9 cellular contexts compared by ENCODE assay signal in the genomic region with DNA sequence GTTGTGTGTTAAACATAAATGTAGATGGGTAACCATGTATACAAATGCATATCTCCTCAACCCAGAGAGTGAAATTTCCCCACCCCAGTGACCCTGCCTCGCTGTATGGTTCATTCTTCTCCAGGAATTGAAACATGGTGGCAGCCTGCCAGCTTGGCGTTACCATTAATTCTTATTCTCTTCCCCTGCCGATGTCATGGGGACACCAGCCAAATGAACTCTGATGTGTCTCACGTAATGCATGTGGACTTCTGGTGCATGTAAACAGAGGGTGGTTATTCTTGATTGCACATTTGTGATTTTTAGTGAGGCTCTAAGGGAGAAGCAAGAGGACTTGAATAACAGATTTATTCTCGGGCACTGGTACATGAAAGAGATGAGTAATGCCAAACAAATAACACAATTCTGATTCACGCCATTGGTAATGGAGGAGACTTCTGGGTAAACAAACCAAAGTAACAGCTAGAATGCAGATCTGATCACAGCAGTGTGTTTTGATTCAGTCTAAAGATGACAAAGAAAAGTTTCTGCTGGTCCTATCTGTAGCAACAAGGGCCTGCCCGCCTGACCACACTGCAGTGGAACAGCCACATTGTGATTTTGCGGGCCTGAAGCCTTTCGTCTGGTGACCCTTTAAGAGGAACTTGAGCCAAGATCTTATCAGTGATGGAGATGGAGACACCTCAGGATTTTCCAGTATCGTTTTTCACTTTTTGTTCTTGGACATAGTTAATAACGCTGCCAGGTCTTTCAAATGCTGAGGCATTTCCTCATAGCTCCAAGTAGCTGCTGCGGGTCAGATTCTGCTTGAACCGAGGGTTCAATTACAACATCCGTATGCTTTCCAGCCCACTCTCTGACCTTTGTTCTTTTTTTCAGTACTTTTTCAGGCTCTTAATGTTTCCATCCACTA.
DNase-seq lines count a peak whose midpoint lies in the region; ATAC-seq, FAIRE-seq and TF ChIP-seq lines count a peak whose summit lies in the region.
"Had no signal": no experiment of that assay in that cellular context is flagged by ENCODE, and none has a peak within 500 bp of the region (broad histone marks: within the 10 kb centered on the region; RNA-seq: fewer than 3 reads in every experiment).

No MANE protein-coding gene starts in this region.

- no peaks in the 10 kb centered on the region for H4K20me1 ChIP-seq in HepG2 (ENCODE audit: insufficient read depth, low read length)
- H4K20me1 ChIP-seq: BLaER1 had no signal

- H3K36me3 Mint-ChIP-seq in MCF 10A (ENCODE audit: insufficient read depth, unreplicated experiment) (peaks cover 23% of the 10 kb centered on the region), type B pancreatic cell (peaks cover 13% of the 10 kb centered on the region)

- H3K27me3 ChIP-seq in HepG2 (ENCODE audit: control insufficient read depth in 1 of 2, insufficient read depth in 2 of 2, low read length in 2 of 2) = no peaks in the 10 kb centered on the region
- H3K27me3 ChIP-seq: BLaER1 had no signal

- TF ChIP-seq POLR2A in HepG2 (IDR thresholded peaks at IDR 0.05; ENCODE audit: insufficient read depth in 1 of 2, low read depth in 2 of 2, low read length in 2 of 2) = 0 out of 4 replicates have a peak, but pooled peaks of 1 of the 2 experiments have one; percentile 19

- no peak for TF ChIP-seq CTCF in MCF 10A (IDR thresholded peaks at IDR 0.05; ENCODE audit: unreplicated experiment)
- TF ChIP-seq CTCF in HepG2 (CRISPR knock-in tag; IDR thresholded peaks at IDR 0.05) = no peak
- TF ChIP-seq CTCF in type B pancreatic cell (conservative IDR thresholded peaks at IDR 0.05) = no peak

- H3K4me1 ChIP-seq in HepG2 (ENCODE audit: insufficient read depth, low read length) = peaks cover 58% of the 10 kb centered on the region

- peak; percentile 18 for DNase-seq in NCI-H146 (lab: John Stamatoyannopoulos, UW)
- no peak for DNase-seq in NCI-H146 treated with DMSO at 0.1 percent for 48 hours (lab: John Stamatoyannopoulos, UW; ENCODE audit: unreplicated experiment)
- DNase-seq in MCF 10A (ENCODE audit: unreplicated experiment) = peak; percentile 93
- peak; percentile 96 for DNase-seq in HepG2 (ENCODE audit: low spot score)
- DNase-seq in type B pancreatic cell (ENCODE audit: extremely low spot score, unreplicated experiment) = no peak
- no peak for DNase-seq in stimulated activated CD4-positive, alpha-beta T cell treated with anti-CD3 and anti-CD28 coated beads, Interleukin-4, amount 100 ng/mL, for 1 hour
- no peak for DNase-seq in cortex of kidney (lab: John Stamatoyannopoulos, UW)

- H3K4me2 ChIP-seq in HepG2 (ENCODE audit: low read depth, low read length) = peak overlapping the region; percentile 74
- H3K4me2 ChIP-seq: BLaER1 had no signal

- H3K4me1 Mint-ChIP-seq in MCF 10A (ENCODE audit: insufficient read depth, unreplicated experiment) = peaks cover 30% of the 10 kb centered on the region
- H3K4me1 Mint-ChIP-seq in type B pancreatic cell (ENCODE audit: unreplicated experiment) = peaks cover 42% of the 10 kb centered on the region

- H3K27ac ChIP-seq in HepG2 (ENCODE audit: extremely low read length, insufficient read depth, low read length) = peak overlapping the region; percentile 83
- H3K27ac ChIP-seq: BLaER1 had no signal

- no peaks in the 10 kb centered on the region for H3K27me3 Mint-ChIP-seq in MCF 10A (ENCODE audit: insufficient read depth, unreplicated experiment)
- H3K27me3 Mint-ChIP-seq in type B pancreatic cell = no peaks in the 10 kb centered on the region

- peak overlapping the region; percentile 56 for H3K4me3 Mint-ChIP-seq in MCF 10A (ENCODE audit: unreplicated experiment)
- H3K4me3 Mint-ChIP-seq in type B pancreatic cell = peak overlapping the region; percentile 1

- FAIRE-seq in HepG2 (lab: Jason Lieb, UNC) = peak; percentile 95

- ATAC-seq in HepG2 (peak; percentile 88), GM21825 (IDR thresholded peaks at IDR 0.05; ENCODE audit: unreplicated experiment) (no peak)

- peak overlapping the region; percentile 2 to 45 (median 3); a peak in 3 of 6 replicates for H3K4me3 ChIP-seq in HepG2 (replicated peaks in 1 of 3; ENCODE audit: insufficient read depth in 1 of 3, low read depth in 2 of 3, low read length in 3 of 3)
- H3K4me3 ChIP-seq: BLaER1 had no signal

- intact Hi-C loops in MCF 10A (cut with micrococcal nuclease) (loop anchor here (1.0 kb wide), 1 partner anchor 256 kb away; no protein-coding TSS in a partner anchor), HepG2 (cut with micrococcal nuclease; ENCODE audit: unreplicated experiment) (loop anchor here (1.0 to 10.0 kb wide), 5 partner anchors 28 to 257 kb away; no protein-coding TSS in a partner anchor)

- H3K9me3 Mint-ChIP-seq in MCF 10A (ENCODE audit: unreplicated experiment) = no peaks in the 10 kb centered on the region
- peaks cover 14% of the 10 kb centered on the region for H3K9me3 Mint-ChIP-seq in type B pancreatic cell

- POLR2A ChIA-PET in MCF 10A (lab: Yijun Ruan, JAX) = interaction anchor here (0.6 to 5.1 kb wide), 23 partner anchors 8 to 1420 kb away, joined by 3 to 28 read pairs (median 4); no protein-coding TSS in a partner anchor
- POLR2A ChIA-PET in HepG2 (lab: Yijun Ruan, JAX) = interaction anchor here (0.7 to 3.5 kb wide), 17 partner anchors 8 to 258 kb away, joined by 3 to 17 read pairs (median 5); no protein-coding TSS in a partner anchor

- CTCF ChIA-PET in MCF 10A (lab: Yijun Ruan, JAX) = interaction anchor here (0.6 to 3.3 kb wide), 10 partner anchors 14 to 1234 kb away, joined by 3 to 13 read pairs (median 4); no protein-coding TSS in a partner anchor
- CTCF ChIA-PET in HepG2 (lab: Yijun Ruan, JAX; ENCODE audit: low intra/inter-chr PET ratio, low total read pairs) = no interaction called here

- BruUV-seq in MCF 10A (replicated peaks; lab: Mats Ljungman, UMichigan) (no TSS peak), HepG2 (replicated peaks; lab: Mats Ljungman, UMichigan) (TSS peak; percentile 83)

- H3K36me3 ChIP-seq in HepG2 (replicated peaks in 1 of 2; ENCODE audit: control insufficient read depth in 1 of 2, insufficient read depth in 2 of 2, low read length in 2 of 2) = no peaks in the 10 kb centered on the region; a peak in 1 of 5 replicates

- no peaks in the 10 kb centered on the region for H3K79me2 ChIP-seq in HepG2 (ENCODE audit: insufficient read depth, low read length)

- TF ChIP-seq EP300 in HepG2 (IDR thresholded peaks at IDR 0.05; ENCODE audit: low read depth in 2 of 2, low read length in 2 of 2) (peak; percentile 54 to 90; a peak in 2 of 4 replicates), HepG2 (CRISPR knock-in tag; IDR thresholded peaks at IDR 0.05; ENCODE audit: borderline replicate concordance) (peak; percentile 84)

- no peak overlapping the region for H2AFZ ChIP-seq in HepG2 (ENCODE audit: low read length)

- H3K27ac Mint-ChIP-seq in MCF 10A (ENCODE audit: low read depth, unreplicated experiment) (peak overlapping the region; percentile 97), type B pancreatic cell (peak overlapping the region; percentile 66)

- 2% methylated on average over 14 of the region's 14 CpGs for WGBS in HepG2 (ENCODE audit: low lambda C conversion rate)

- in situ Hi-C loops in HepG2 (cut with HindIII; ENCODE audit: extremely low pct_ligation_motif_present, low pct_unique_long_range_greater_than_20kb) = no loop called here

- H3K9me3 ChIP-seq in HepG2 (ENCODE audit: low read length) = no peaks in the 10 kb centered on the region

- no peak for TF ChIP-seq RAD21 in HepG2 (CRISPR knock-in tag; IDR thresholded peaks at IDR 0.05)

- peak overlapping the region; percentile 69 for H3K9ac ChIP-seq in HepG2 (ENCODE audit: insufficient read depth, low read depth, low read length)
- H3K9ac ChIP-seq: BLaER1 had no signal

TF ChIP-seq in HepG2, 621 proteins besides CTCF, POLR2A, EP300 and RAD21 (continues in another document):
- no peak for TF ChIP-seq HHEX (CRISPR knock-in tag; IDR thresholded peaks at IDR 0.05)
- TF ChIP-seq ZBTB8A (CRISPR knock-in tag; IDR thresholded peaks at IDR 0.05; ENCODE audit: borderline replicate concordance, low read depth) = no peak
- TF ChIP-seq ZNF749 (CRISPR knock-in tag; IDR thresholded peaks at IDR 0.05; ENCODE audit: borderline replicate concordance) = no peak
- no peak for TF ChIP-seq ZNF557 (CRISPR knock-in tag; IDR thresholded peaks at IDR 0.05)

Comparison
In these comparisons a context has a peak if more than half of its experiments do, and no peak if none do; other contexts are left out.
1. DNase-seq: peak in NCI-H146 (single experiment), MCF 10A (single experiment) and HepG2 (single experiment); none in NCI-H146 treated with DMSO at 0.1 percent for 48 hours (single experiment), type B pancreatic cell (single experiment), stimulated activated CD4-positive, alpha-beta T cell treated with anti-CD3 and anti-CD28 coated beads, Interleukin-4, amount 100 ng/mL, for 1 hour (single experiment) and cortex of kidney (single experiment).